In genomic region chr1:222845763-222846162, GRCh38 we compare ENCODE assay signal across 20 cellular contexts.
"Had no signal": no experiment of that assay in that cellular context is flagged by ENCODE, and none has a peak within 500 bp of the region (broad histone marks: within the 10 kb centered on the region; RNA-seq: fewer than 3 reads in every experiment).

No MANE protein-coding gene starts in this region.

- H3K27me3 Mint-ChIP-seq: naive thymus-derived CD4-positive, alpha-beta T cell had no signal

- H3K36me3 ChIP-seq: colonic mucosa, esophagus muscularis mucosa, gastroesophageal sphincter, heart left ventricle, left lung, lower lobe of right lung had no signal

- H3K4me1 ChIP-seq: colonic mucosa, foreskin keratinocyte, heart left ventricle, left lung, lower lobe of right lung had no signal

- H3K9me3 Mint-ChIP-seq: immature natural killer cell; naive thymus-derived CD4-positive, alpha-beta T cell; natural killer cell had no signal

- H3K4me3 ChIP-seq: colonic mucosa, dorsolateral prefrontal cortex, esophagus muscularis mucosa, gastroesophageal sphincter, heart left ventricle, hepatocyte, left lung, lower lobe of right lung had no signal

- H2AFZ ChIP-seq: hepatocyte had no signal

- H3K36me3 Mint-ChIP-seq: immature natural killer cell, natural killer cell had no signal

- H3K9me3 ChIP-seq: colonic mucosa, esophagus muscularis mucosa, gastroesophageal sphincter, heart left ventricle, left lung, lower lobe of right lung had no signal

- H3K27ac Mint-ChIP-seq: naive thymus-derived CD4-positive, alpha-beta T cell; natural killer cell had no signal

- H3K27ac ChIP-seq: colonic mucosa, dorsolateral prefrontal cortex, esophagus muscularis mucosa, foreskin keratinocyte, gastroesophageal sphincter, heart left ventricle, hepatocyte, left lung, lower lobe of right lung had no signal

- DNase-seq: colonic mucosa; cortex of kidney; dorsolateral prefrontal cortex; effector CD4-positive, alpha-beta T cell; effector memory CD4-positive, alpha-beta T cell; foreskin keratinocyte; heart left ventricle; hypothalamus; immature natural killer cell; left cardiac atrium; left lung; left ventricle myocardium superior; lower lobe of right lung; mesenchymal stem cell; midbrain; naive thymus-derived CD4-positive, alpha-beta T cell; natural killer cell had no signal

- H3K27me3 ChIP-seq: colonic mucosa, dorsolateral prefrontal cortex, esophagus muscularis mucosa, foreskin keratinocyte, gastroesophageal sphincter, heart left ventricle, hepatocyte, left lung had no signal

- H3K4me1 Mint-ChIP-seq: immature natural killer cell, natural killer cell had no signal

- H3K4me2 ChIP-seq: hepatocyte had no signal

- H3K4me3 Mint-ChIP-seq: immature natural killer cell; naive thymus-derived CD4-positive, alpha-beta T cell; natural killer cell had no signal

- ATAC-seq: foreskin keratinocyte; gastroesophageal sphincter; heart left ventricle; left cardiac atrium; left lung; left ventricle myocardium superior; lower lobe of right lung; naive thymus-derived CD4-positive, alpha-beta T cell; natural killer cell had no signal
